Comparison of ENCODE assay signal across 17 cellular contexts in genomic region chr7:139055674-139056073, GRCh38. TPM values are rescaled to one million over a fixed set of nuclear protein-coding genes. Genes with fewer than 3 reads are reported as not detected.
DNase-seq lines count a peak whose midpoint lies in the region; ATAC-seq lines count a peak whose summit lies in the region.
"Had no signal": no experiment of that assay in that cellular context is flagged by ENCODE, and none has a peak within 500 bp of the region (broad histone marks: within the 10 kb centered on the region; RNA-seq: fewer than 3 reads in every experiment).

No MANE protein-coding gene starts in this region.

- peaks cover 64% of the 10 kb centered on the region for H3K36me3 Mint-ChIP-seq in activated naive CD4-positive, alpha-beta T cell treated with anti-CD3 and anti-CD28 coated beads for 36 hours (ENCODE audit: low read depth)
- peaks cover 19 to 86% (median 25%) of the 10 kb centered on the region in 3 donors for H3K36me3 Mint-ChIP-seq in CD8-positive, alpha-beta memory T cell
- peaks cover 81% of the 10 kb centered on the region for H3K36me3 Mint-ChIP-seq in activated T-helper 2 cell treated with anti-CD3 and anti-CD28 coated beads, Interferon-gamma antibody, Interleukin-2, Interleukin-4, amounts not matched to agents 10 μg/mL and 5 μg/mL and 100 μg/mL, durations not matched to agents 14 hours and 24 hours and 36 hours (ENCODE audit: low read depth)
- H3K36me3 Mint-ChIP-seq in natural killer cell treated with Interleukin-12 subunit alpha and Interleukin-12 subunit beta and Interleukin-15 and Interleukin-18, amount 100 ng/mL, for 72 hours: peaks cover 36% of the 10 kb centered on the region

- no peak overlapping the region for H3K4me3 Mint-ChIP-seq in activated naive CD4-positive, alpha-beta T cell treated with anti-CD3 and anti-CD28 coated beads for 36 hours
- H3K4me3 Mint-ChIP-seq in CD8-positive, alpha-beta memory T cell: no peak overlapping the region
- H3K4me3 Mint-ChIP-seq in activated T-helper 2 cell treated with anti-CD3 and anti-CD28 coated beads, Interferon-gamma antibody, Interleukin-2, Interleukin-4, amounts not matched to agents 10 μg/mL and 5 μg/mL and 100 μg/mL, durations not matched to agents 14 hours and 24 hours and 36 hours (ENCODE audit: low read depth): no peak overlapping the region
- H3K4me3 Mint-ChIP-seq in natural killer cell treated with Interleukin-12 subunit alpha and Interleukin-12 subunit beta and Interleukin-15 and Interleukin-18, amount 100 ng/mL, for 72 hours: no peak overlapping the region

- peak overlapping the region; percentile 66 for H3K27ac Mint-ChIP-seq in activated naive CD4-positive, alpha-beta T cell treated with anti-CD3 and anti-CD28 coated beads for 36 hours
- H3K27ac Mint-ChIP-seq in CD8-positive, alpha-beta memory T cell: peak overlapping the region in 7 of 8 donors; percentile 4 to 78 (median 62)
- peak overlapping the region; percentile 35 for H3K27ac Mint-ChIP-seq in activated T-helper 2 cell treated with anti-CD3 and anti-CD28 coated beads, Interferon-gamma antibody, Interleukin-2, Interleukin-4, amounts not matched to agents 10 μg/mL and 5 μg/mL and 100 μg/mL, durations not matched to agents 14 hours and 24 hours and 36 hours
- peak overlapping the region; percentile 16 to 81 for H3K27ac Mint-ChIP-seq in natural killer cell treated with Interleukin-12 subunit alpha and Interleukin-12 subunit beta and Interleukin-15 and Interleukin-18, amount 100 ng/mL, for 72 hours

- H3K4me1 Mint-ChIP-seq in activated naive CD4-positive, alpha-beta T cell treated with anti-CD3 and anti-CD28 coated beads for 36 hours (ENCODE audit: low read depth): peaks cover 48% of the 10 kb centered on the region
- peaks cover 14 to 45% (median 26%) of the 10 kb centered on the region in 3 donors for H3K4me1 Mint-ChIP-seq in CD8-positive, alpha-beta memory T cell
- H3K4me1 Mint-ChIP-seq in activated T-helper 2 cell treated with anti-CD3 and anti-CD28 coated beads, Interferon-gamma antibody, Interleukin-2, Interleukin-4, amounts not matched to agents 10 μg/mL and 5 μg/mL and 100 μg/mL, durations not matched to agents 14 hours and 24 hours and 36 hours (ENCODE audit: low read depth): peaks cover 44% of the 10 kb centered on the region
- peaks cover 13 to 15% of the 10 kb centered on the region in 2 donors for H3K4me1 Mint-ChIP-seq in natural killer cell treated with Interleukin-12 subunit alpha and Interleukin-12 subunit beta and Interleukin-15 and Interleukin-18, amount 100 ng/mL, for 72 hours (ENCODE audit: low read depth in 2 of 2)

- intact Hi-C loops in activated naive CD4-positive, alpha-beta T cell treated with anti-CD3 and anti-CD28 coated beads for 36 hours (cut with micrococcal nuclease): no loop called here
- intact Hi-C loops in activated T-helper 2 cell treated with anti-CD3 and anti-CD28 coated beads, Interferon-gamma antibody, Interleukin-2, Interleukin-4, amounts not matched to agents 10 μg/mL and 5 μg/mL and 100 μg/mL, durations not matched to agents 14 hours and 24 hours and 36 hours (cut with micrococcal nuclease): no loop called here

- POLR2A ChIA-PET in CD8-positive, alpha-beta memory T cell (lab: Charles Lee): no interaction called here

- H3K27me3 Mint-ChIP-seq in activated naive CD4-positive, alpha-beta T cell treated with anti-CD3 and anti-CD28 coated beads for 36 hours (ENCODE audit: low read depth): no peaks in the 10 kb centered on the region
- H3K27me3 Mint-ChIP-seq in CD8-positive, alpha-beta memory T cell: peaks cover 0 to 1% of the 10 kb centered on the region in 2 donors
- no peaks in the 10 kb centered on the region for H3K27me3 Mint-ChIP-seq in activated T-helper 2 cell treated with anti-CD3 and anti-CD28 coated beads, Interferon-gamma antibody, Interleukin-2, Interleukin-4, amounts not matched to agents 10 μg/mL and 5 μg/mL and 100 μg/mL, durations not matched to agents 14 hours and 24 hours and 36 hours (ENCODE audit: low read depth)
- no peaks in the 10 kb centered on the region for H3K27me3 Mint-ChIP-seq in natural killer cell treated with Interleukin-12 subunit alpha and Interleukin-12 subunit beta and Interleukin-15 and Interleukin-18, amount 100 ng/mL, for 72 hours

- H3K27ac ChIP-seq in CD8-positive, alpha-beta memory T cell (ENCODE audit: low read depth, low read length): no peak overlapping the region

- ATAC-seq in natural killer cell treated with Interleukin-12 subunit alpha and Interleukin-12 subunit beta and Interleukin-15 and Interleukin-18, amount 100 ng/mL, for 72 hours: no peak
- ATAC-seq: PC-3 had no signal

- H3K9me3 Mint-ChIP-seq in activated naive CD4-positive, alpha-beta T cell treated with anti-CD3 and anti-CD28 coated beads for 36 hours: no peaks in the 10 kb centered on the region
- no peaks in the 10 kb centered on the region for H3K9me3 Mint-ChIP-seq in CD8-positive, alpha-beta memory T cell
- no peaks in the 10 kb centered on the region for H3K9me3 Mint-ChIP-seq in activated T-helper 2 cell treated with anti-CD3 and anti-CD28 coated beads, Interferon-gamma antibody, Interleukin-2, Interleukin-4, amounts not matched to agents 10 μg/mL and 5 μg/mL and 100 μg/mL, durations not matched to agents 14 hours and 24 hours and 36 hours
- H3K9me3 Mint-ChIP-seq in natural killer cell treated with Interleukin-12 subunit alpha and Interleukin-12 subunit beta and Interleukin-15 and Interleukin-18, amount 100 ng/mL, for 72 hours: no peaks in the 10 kb centered on the region

- no peaks in the 10 kb centered on the region for H3K4me1 ChIP-seq in CD8-positive, alpha-beta memory T cell (ENCODE audit: insufficient read depth, low read length)
- H3K4me1 ChIP-seq: HAP-1 had no signal

- CTCF ChIA-PET in activated naive CD4-positive, alpha-beta T cell treated with anti-CD3 and anti-CD28 coated beads for 36 hours (lab: Charles Lee): interaction anchor here (0.5 to 1.3 kb wide), 5 partner anchors 9 to 49 kb away, joined by 3 to 4 read pairs (median 3); no protein-coding TSS in a partner anchor
- CTCF ChIA-PET in CD8-positive, alpha-beta memory T cell (lab: Charles Lee): no interaction called here

- H3K27me3 ChIP-seq in CD8-positive, alpha-beta memory T cell (ENCODE audit: insufficient read depth, low read length, poor library complexity, severe bottlenecking): no peaks in the 10 kb centered on the region
- H3K27me3 ChIP-seq: BE2C had no signal

- peaks cover 64% of the 10 kb centered on the region for H3K36me3 ChIP-seq in CD8-positive, alpha-beta memory T cell (ENCODE audit: insufficient read depth, low read length)

- H3K9me3 ChIP-seq in CD8-positive, alpha-beta memory T cell (ENCODE audit: low read length): no peaks in the 10 kb centered on the region
- H3K9me3 ChIP-seq: BE2C, HAP-1 had no signal

- DNase-seq in activated naive CD4-positive, alpha-beta T cell treated with anti-CD3 and anti-CD28 coated beads for 36 hours: no peak
- DNase-seq in activated naive CD4-positive, alpha-beta T cell (lab: John Stamatoyannopoulos, UW): no peak
- no peak for DNase-seq in CD8-positive, alpha-beta memory T cell
- no peak for DNase-seq in activated T-helper 2 cell treated with anti-CD3 and anti-CD28 coated beads, Interferon-gamma antibody, Interleukin-2, Interleukin-4, amounts not matched to agents 10 μg/mL and 5 μg/mL and 100 μg/mL, durations not matched to agents 14 hours and 24 hours and 36 hours (ENCODE audit: low spot score)
- DNase-seq in natural killer cell treated with Interleukin-12 subunit alpha and Interleukin-12 subunit beta and Interleukin-15 and Interleukin-18, amount 100 ng/mL, for 72 hours (ENCODE audit: low spot score): no peak
- DNase-seq in putamen (ENCODE audit: low spot score) (no peak), medulla oblongata (ENCODE audit: extremely low spot score) (no peak)
- DNase-seq: BE2C, DMS153, EL, MM.1S, NCI-H1105, NCI-H187, NCI-H446, NCI-H748 treated with DMSO at 0.1 percent for 48 hours, PC-3 had no signal

- H3K4me3 ChIP-seq in CD8-positive, alpha-beta memory T cell (ENCODE audit: low read length): no peak overlapping the region
- H3K4me3 ChIP-seq: HAP-1 had no signal

RNA-seq across cellular contexts. Expression of gene ZC3HAV1L, which starts 19.8 kb away (rescaled TPM):
- 1 to 10 TPM; 4.5 to 5.1 TPM for total RNA-seq in activated naive CD4-positive, alpha-beta T cell treated with anti-CD3 and anti-CD28 coated beads for 36 hours
- 10 to 100 TPM; 12.6 to 13.6 TPM for total RNA-seq in CD8-positive, alpha-beta memory T cell
- polyA plus RNA-seq in CD8-positive, alpha-beta memory T cell: 1.1 TPM
- 38.2 and 39.4 TPM in 2 replicates for total RNA-seq in activated T-helper 2 cell treated with anti-CD3 and anti-CD28 coated beads, Interferon-gamma antibody, Interleukin-2, Interleukin-4, amounts not matched to agents 10 μg/mL and 5 μg/mL and 100 μg/mL, durations not matched to agents 14 hours and 24 hours and 36 hours
- total RNA-seq in natural killer cell treated with Interleukin-12 subunit alpha and Interleukin-12 subunit beta and Interleukin-15 and Interleukin-18, amount 100 ng/mL, for 72 hours: 1 to 10 TPM; 3.7 to 8.7 TPM

RNA-seq across cellular contexts. Expression of gene ZC3HAV1, which starts 53.8 kb away (rescaled TPM):
- total RNA-seq in activated naive CD4-positive, alpha-beta T cell treated with anti-CD3 and anti-CD28 coated beads for 36 hours: 100 to 1,000 TPM; 131 to 134 TPM
- total RNA-seq in CD8-positive, alpha-beta memory T cell: 10 to 100 TPM; 89.9 to 92.8 TPM
- polyA plus RNA-seq in CD8-positive, alpha-beta memory T cell: 153 TPM
- 76.0 and 77.1 TPM in 2 replicates for total RNA-seq in activated T-helper 2 cell treated with anti-CD3 and anti-CD28 coated beads, Interferon-gamma antibody, Interleukin-2, Interleukin-4, amounts not matched to agents 10 μg/mL and 5 μg/mL and 100 μg/mL, durations not matched to agents 14 hours and 24 hours and 36 hours
- 100 to 1,000 TPM in 1 of 2 donors, 10 to 100 TPM in 1; 88.2 to 104 TPM for total RNA-seq in natural killer cell treated with Interleukin-12 subunit alpha and Interleukin-12 subunit beta and Interleukin-15 and Interleukin-18, amount 100 ng/mL, for 72 hours
